9 cellular contexts compared by ENCODE assay signal in genomic region chr1:26289158-26290059, GRCh38. TPM values are rescaled to one million over a fixed set of nuclear protein-coding genes. Genes with fewer than 3 reads are reported as not detected.
DNase-seq lines count a peak whose midpoint lies in the region; ATAC-seq and TF ChIP-seq lines count a peak whose summit lies in the region.
"Had no signal": no experiment of that assay in that cellular context is flagged by ENCODE, and none has a peak within 500 bp of the region (broad histone marks: within the 10 kb centered on the region; RNA-seq: fewer than 3 reads in every experiment).

No MANE protein-coding gene starts in this region.

- no peak for TF ChIP-seq EP300 in Ishikawa (IDR thresholded peaks at IDR 0.05; ENCODE audit: borderline replicate concordance)

- H3K27ac Mint-ChIP-seq in activated T-helper 17 cell treated with anti-CD3 and anti-CD28 coated beads, Interleukin-2, amount 50 U/mL, for 72 hours: peak overlapping the region; percentile 98
- peak overlapping the region; percentile 93 to 100 (median 98) for H3K27ac Mint-ChIP-seq in naive B cell

- DNase-seq in NCI-H446 (lab: John Stamatoyannopoulos, UW) (peak; percentile 10 to 65), NCI-H446 treated with DMSO at 0.1 percent for 48 hours (lab: John Stamatoyannopoulos, UW) (no peak), naive B cell (peak; percentile 93), NCI-H510A (lab: John Stamatoyannopoulos, UW) (no peak), cerebellar nuclear complex (lab: John Stamatoyannopoulos, UW) (no peak)

- no peak; the same call in 1 of the 2 replicates for TF ChIP-seq RAD21 in Ishikawa (IDR thresholded peaks at IDR 0.05; ENCODE audit: low read depth)

- no peak for ATAC-seq in activated T-helper 17 cell treated with anti-CD3 and anti-CD28 coated beads, Interleukin-2, amount 50 U/mL, for 72 hours (replicated peaks)
- ATAC-seq in naive B cell (ENCODE audit: low read depth in 2 of 2): peak; percentile 68 to 73
- ATAC-seq in GM21447 (IDR thresholded peaks at IDR 0.05; ENCODE audit: unreplicated experiment): no peak
- ATAC-seq: A549 had no signal

- H3K4me3 Mint-ChIP-seq in activated T-helper 17 cell treated with anti-CD3 and anti-CD28 coated beads, Interleukin-2, amount 50 U/mL, for 72 hours: peak overlapping the region; percentile 88
- peak overlapping the region; percentile 53 to 91 (median 86) for H3K4me3 Mint-ChIP-seq in naive B cell

- peaks cover 47% of the 10 kb centered on the region for H3K4me1 Mint-ChIP-seq in activated T-helper 17 cell treated with anti-CD3 and anti-CD28 coated beads, Interleukin-2, amount 50 U/mL, for 72 hours
- peaks cover 81 to 97% (median 91%) of the 10 kb centered on the region in 3 donors for H3K4me1 Mint-ChIP-seq in naive B cell

- no peaks in the 10 kb centered on the region for H3K27me3 Mint-ChIP-seq in activated T-helper 17 cell treated with anti-CD3 and anti-CD28 coated beads, Interleukin-2, amount 50 U/mL, for 72 hours
- no peaks in the 10 kb centered on the region for H3K27me3 Mint-ChIP-seq in naive B cell

- H3K9me3 Mint-ChIP-seq in activated T-helper 17 cell treated with anti-CD3 and anti-CD28 coated beads, Interleukin-2, amount 50 U/mL, for 72 hours: no peaks in the 10 kb centered on the region
- H3K9me3 Mint-ChIP-seq in naive B cell: no peaks in the 10 kb centered on the region

- H3K36me3 Mint-ChIP-seq in activated T-helper 17 cell treated with anti-CD3 and anti-CD28 coated beads, Interleukin-2, amount 50 U/mL, for 72 hours (ENCODE audit: low read depth): peaks cover 13% of the 10 kb centered on the region
- no peaks in the 10 kb centered on the region for H3K36me3 Mint-ChIP-seq in naive B cell

TF ChIP-seq in Ishikawa, 13 proteins besides CTCF, POLR2A, EP300 and RAD21:
- TF ChIP-seq MAX (IDR thresholded peaks at IDR 0.05): peak; percentile 74
- TF ChIP-seq TAF1 (IDR thresholded peaks at IDR 0.05; ENCODE audit: low read depth): no peak
- TF ChIP-seq EGR1 (IDR thresholded peaks at IDR 0.05): peak; percentile 79
- peak; percentile 57; the same call in 1 of the 2 replicates for TF ChIP-seq YY1 (IDR thresholded peaks at IDR 0.05; ENCODE audit: low read depth)
- peak; percentile 77 for TF ChIP-seq TCF12 (IDR thresholded peaks at IDR 0.05; ENCODE audit: low read depth)
- peak; percentile 48 for TF ChIP-seq TEAD4 (IDR thresholded peaks at IDR 0.05)
- no peak for TF ChIP-seq REST (IDR thresholded peaks at IDR 0.05; ENCODE audit: low read depth)
- 0 out of 2 replicates have a peak, but pooled peaks have one; percentile 49 for TF ChIP-seq ZBTB7A (IDR thresholded peaks at IDR 0.05; ENCODE audit: low read depth)
- no peak for TF ChIP-seq FOXM1 (IDR thresholded peaks at IDR 0.05; ENCODE audit: borderline replicate concordance, low read depth)
- TF ChIP-seq CEBPB (IDR thresholded peaks at IDR 0.05): no peak
- TF ChIP-seq USF1 (IDR thresholded peaks at IDR 0.05): peak; percentile 28; the same call in 1 of the 2 replicates
- no peak for TF ChIP-seq CREB1 (IDR thresholded peaks at IDR 0.05; ENCODE audit: low read depth)
- no peak for TF ChIP-seq NFIC (IDR thresholded peaks at IDR 0.05)
TF ChIP-seq in Ishikawa: peak in this region for 7.

RNA-seq across cellular contexts. Expression of gene SH3BGRL3, which starts 9.5 kb away (rescaled TPM):
- 100 to 1,000 TPM; 258 to 280 TPM for total RNA-seq in activated T-helper 17 cell treated with anti-CD3 and anti-CD28 coated beads, Interleukin-2, amount 50 U/mL, for 72 hours
- 1,000 to 10,000 TPM in 2 of 6 donors, 100 to 1,000 TPM in 4; 624 to 1,205 (median 832) TPM for polyA plus RNA-seq in naive B cell (ENCODE audit: low read depth in 6 of 6)

RNA-seq across cellular contexts. Expression of gene UBXN11, which starts 17.0 kb away (rescaled TPM):
- total RNA-seq in activated T-helper 17 cell treated with anti-CD3 and anti-CD28 coated beads, Interleukin-2, amount 50 U/mL, for 72 hours: 10 to 100 TPM; 17.9 to 23.2 TPM
- 10 to 100 TPM in 2 of 6 donors, 1 to 10 TPM in 4; 4.3 to 15.7 (median 6.9) TPM for polyA plus RNA-seq in naive B cell (ENCODE audit: low read depth in 6 of 6)

RNA-seq across cellular contexts. Expression of gene CD52, which starts 28.3 kb away (rescaled TPM):
- 100 to 1,000 TPM; 218 to 542 TPM for total RNA-seq in activated T-helper 17 cell treated with anti-CD3 and anti-CD28 coated beads, Interleukin-2, amount 50 U/mL, for 72 hours
- polyA plus RNA-seq in naive B cell (ENCODE audit: low read depth in 6 of 6): over 10,000 TPM; 10,565 to 16,920 (median 13,137) TPM
- polyA plus RNA-seq: A549 had no signal

RNA-seq across cellular contexts. Expression of gene CEP85, which starts 55.4 kb away (rescaled TPM):
- total RNA-seq in activated T-helper 17 cell treated with anti-CD3 and anti-CD28 coated beads, Interleukin-2, amount 50 U/mL, for 72 hours: 10 to 100 TPM; 34.8 to 37.7 TPM
- polyA plus RNA-seq in naive B cell (ENCODE audit: low read depth in 6 of 6): 1 to 10 TPM; 2.5 to 8.2 (median 4.9) TPM

Comparison
In these comparisons a context has a peak if more than half of its experiments do, and no peak if none do; other contexts are left out.
1. DNase-seq: peak in NCI-H446 (2 of 2) and naive B cell (single experiment); none in NCI-H446 treated with DMSO at 0.1 percent for 48 hours (single experiment), NCI-H510A (single experiment) and cerebellar nuclear complex (0 of 2).
2. ATAC-seq: peak in naive B cell (2 of 2); none in activated T-helper 17 cell treated with anti-CD3 and anti-CD28 coated beads, Interleukin-2, amount 50 U/mL, for 72 hours (single experiment) and GM21447 (single experiment).